In genomic region chr15:27674826-27675225, GRCh38 we compare ENCODE assay signal across 26 cellular contexts.
"Had no signal": no experiment of that assay in that cellular context is flagged by ENCODE, and none has a peak within 500 bp of the region (broad histone marks: within the 10 kb centered on the region; RNA-seq: fewer than 3 reads in every experiment).

No MANE protein-coding gene starts in this region.

- DNase-seq: naive thymus-derived CD4-positive, alpha-beta T cell; natural killer cell; nucleus accumbens; ovary; posterior cingulate gyrus; psoas muscle; right cardiac atrium; right lobe of liver; sigmoid colon; small intestine; stimulated activated CD4-positive, alpha-beta T cell treated with anti-CD3 and anti-CD28 coated beads, Interleukin-15, amount 100 ng/mL, for 24 hours; stimulated activated CD4-positive, alpha-beta T cell treated with anti-CD3 and anti-CD28 coated beads, Interleukin-2, amount 100 ng/mL, for 24 hours; stimulated activated CD4-positive, alpha-beta T cell treated with anti-CD3 and anti-CD28 coated beads, Interleukin-2, amount 100 ng/mL, for 48 hours; stimulated activated CD4-positive, alpha-beta T cell treated with anti-CD3 and anti-CD28 coated beads, Interleukin-4, amount 100 ng/mL, for 24 hours; stimulated activated naive B cell treated with anti-CD40 and anti-IgM and Interleukin-4, amounts not matched to agents 10 μg/mL and 1 μg/mL and 100 μg/mL, for 72 hours; stimulated activated naive CD4-positive, alpha-beta T cell treated with Interleukin-2 at 50 U/mL for 16 hours; stomach; thyroid gland; trophoblast cell; upper lobe of left lung had no signal

- H3K27me3 ChIP-seq: neural progenitor cell, ovary, right lobe of liver, sigmoid colon, stomach, thyroid gland, tibial nerve, upper lobe of left lung had no signal

- H3K9me3 ChIP-seq: neutrophil, ovary, psoas muscle, right lobe of liver, sigmoid colon, stomach, thoracic aorta, thyroid gland, tibial nerve, upper lobe of left lung had no signal

- H3K9ac ChIP-seq: neural progenitor cell, parathyroid adenoma had no signal

- H3K4me1 ChIP-seq: parathyroid adenoma, psoas muscle, right lobe of liver, thyroid gland, upper lobe of left lung had no signal

- ATAC-seq: naive thymus-derived CD4-positive, alpha-beta T cell; natural killer cell; psoas muscle; right cardiac atrium; right lobe of liver; stimulated activated effector memory CD8-positive, alpha-beta T cell treated with anti-CD3 and anti-CD28 coated beads, Interleukin-12 subunit alpha, Interleukin-12 subunit beta, amount 100 ng/mL, for 72 hours; stimulated activated naive B cell treated with anti-CD40 and anti-IgM and Interleukin-4, amounts not matched to agents 10 μg/mL and 1 μg/mL and 100 μg/mL, for 72 hours had no signal

- H3K27ac ChIP-seq: neural progenitor cell, neutrophil, ovary, parathyroid adenoma, psoas muscle, right lobe of liver, sigmoid colon, stomach, thoracic aorta, thyroid gland, tibial nerve, upper lobe of left lung had no signal

- H3K4me2 ChIP-seq: neural progenitor cell had no signal

- H2AFZ ChIP-seq: neural progenitor cell, parathyroid adenoma had no signal

- H3K36me3 ChIP-seq: neural progenitor cell, neutrophil, ovary, right lobe of liver, sigmoid colon, stomach, thoracic aorta, thyroid gland, tibial nerve, upper lobe of left lung had no signal

- H3K4me3 ChIP-seq: neural progenitor cell, ovary, psoas muscle, right lobe of liver, sigmoid colon, stomach, thoracic aorta, thyroid gland, tibial nerve, upper lobe of left lung had no signal
